Comparison of ENCODE assay signal across 26 cellular contexts in genomic region chr11:94722735-94723134, GRCh38. TPM values are rescaled to one million over a fixed set of nuclear protein-coding genes. Genes with fewer than 3 reads are reported as not detected.
A peak's percentile ranks its signal among the peaks of the same experiment; 100 is the strongest.
DNase-seq lines count a peak whose midpoint lies in the region; ATAC-seq, FAIRE-seq and TF ChIP-seq lines count a peak whose summit lies in the region.
"Had no signal": no experiment of that assay in that cellular context is flagged by ENCODE, and none has a peak within 500 bp of the region (broad histone marks: within the 10 kb centered on the region; RNA-seq: fewer than 3 reads in every experiment).

No MANE protein-coding gene starts in this region.

- H3K36me3 Mint-ChIP-seq in astrocyte (ENCODE audit: low read depth, unreplicated experiment) (no peaks in the 10 kb centered on the region), CD14-positive monocyte (no peaks in the 10 kb centered on the region), T-cell (no peaks in the 10 kb centered on the region)
- H3K36me3 Mint-ChIP-seq in activated CD4-positive, alpha-beta memory T cell treated with anti-CD3 and anti-CD28 coated beads, Interleukin-2, amount 10 ng/mL, durations not matched to agents 7 days and 5 days (ENCODE audit: low read depth): no peaks in the 10 kb centered on the region
- H3K36me3 Mint-ChIP-seq: CD4-positive, CD25-positive, alpha-beta regulatory T cell; CD8-positive, alpha-beta memory T cell had no signal

- H3K4me3 ChIP-seq in AG09309 (ENCODE audit: control insufficient read depth, low read depth, low read length): no peak overlapping the region
- no peak overlapping the region for H3K4me3 ChIP-seq in astrocyte (ENCODE audit: insufficient read depth, low read depth, low read length)
- H3K4me3 ChIP-seq: BLaER1 treated with 17β-estradiol and CSF1 and Interleukin-3, amounts not matched to agents 10 nM and 100 nM; GM23338 had no signal

- no peak for TF ChIP-seq CTCF in AG09309 (IDR thresholded peaks at IDR 0.05; ENCODE audit: control insufficient read depth, insufficient read depth, low read depth, low read length, missing control alignments)
- TF ChIP-seq CTCF in astrocyte (IDR thresholded peaks at IDR 0.05; ENCODE audit: insufficient read depth, low read depth, low read length): no peak
- TF ChIP-seq CTCF in foreskin keratinocyte (conservative IDR thresholded peaks at IDR 0.05): peak; percentile 27
- TF ChIP-seq CTCF in CD14-positive monocyte (IDR thresholded peaks at IDR 0.05): no peak

- H2AFZ ChIP-seq in astrocyte (ENCODE audit: low read depth, low read length): no peak overlapping the region
- H2AFZ ChIP-seq: GM23338 had no signal

- peak; percentile 27 for DNase-seq in AG09309 (ENCODE audit: low read depth)
- peak; percentile 43 for DNase-seq in HT1080 (ENCODE audit: low read depth)
- DNase-seq in astrocyte (ENCODE audit: low read depth): no peak
- no peak for DNase-seq in foreskin keratinocyte
- DNase-seq in SW 1271 (lab: John Stamatoyannopoulos, UW): no peak
- DNase-seq in CD14-positive monocyte (ENCODE audit: low spot score): no peak
- no peak for DNase-seq in T-cell
- no peak for DNase-seq in activated CD4-positive, alpha-beta memory T cell treated with anti-CD3 and anti-CD28 coated beads, Interleukin-2, amount 10 ng/mL, durations not matched to agents 7 days and 5 days
- DNase-seq: 8988T; CD4-positive, CD25-positive, alpha-beta regulatory T cell; CD8-positive, alpha-beta memory T cell; COR-L47; DMS 273 treated with DMSO at 0.1 percent for 48 hours; DMS53; DND-41; GDM1; HCEC 1CT; IMR-90 had no signal

- intact Hi-C loops in CD14-positive monocyte (cut with micrococcal nuclease): no loop called here

- H3K27ac Mint-ChIP-seq in astrocyte (ENCODE audit: unreplicated experiment) (no peak overlapping the region), CD14-positive monocyte (no peak overlapping the region), T-cell (no peak overlapping the region)
- no peak overlapping the region for H3K27ac Mint-ChIP-seq in activated CD4-positive, alpha-beta memory T cell treated with anti-CD3 and anti-CD28 coated beads, Interleukin-2, amount 10 ng/mL, durations not matched to agents 7 days and 5 days
- H3K27ac Mint-ChIP-seq: B cell; CD4-positive, CD25-positive, alpha-beta regulatory T cell; CD8-positive, alpha-beta memory T cell; GM23338 had no signal

- no peaks in the 10 kb centered on the region for H4K20me1 ChIP-seq in astrocyte (ENCODE audit: insufficient read depth, low read length)
- H4K20me1 ChIP-seq: BLaER1 treated with 17β-estradiol and CSF1 and Interleukin-3, amounts not matched to agents 10 nM and 100 nM had no signal

- no peak overlapping the region for H3K9ac ChIP-seq in astrocyte (ENCODE audit: low read length)
- H3K9ac ChIP-seq: BLaER1 treated with 17β-estradiol and CSF1 and Interleukin-3, amounts not matched to agents 10 nM and 100 nM had no signal

- H3K4me1 ChIP-seq in astrocyte (ENCODE audit: insufficient read depth, low read length): no peaks in the 10 kb centered on the region
- H3K4me1 ChIP-seq in foreskin keratinocyte: peaks cover 33% of the 10 kb centered on the region

- FAIRE-seq in astrocyte (lab: Jason Lieb, UNC): peak; percentile 26
- FAIRE-seq: GM12892, GM18507, H54, HTR-8/SVneo had no signal

- H3K36me3 ChIP-seq in astrocyte (ENCODE audit: insufficient read depth, low read length): no peaks in the 10 kb centered on the region
- H3K36me3 ChIP-seq: BLaER1 treated with 17β-estradiol and CSF1 and Interleukin-3, amounts not matched to agents 10 nM and 100 nM had no signal

- CTCF ChIA-PET in T-cell (lab: Charles Lee): no interaction called here
- CTCF ChIA-PET in activated CD4-positive, alpha-beta memory T cell treated with anti-CD3 and anti-CD28 coated beads, Interleukin-2, amount 10 ng/mL, durations not matched to agents 7 days and 5 days (lab: Charles Lee): no interaction called here

- H3K4me1 Mint-ChIP-seq in astrocyte (ENCODE audit: low read depth, unreplicated experiment) (no peaks in the 10 kb centered on the region), CD14-positive monocyte (peaks cover 24% of the 10 kb centered on the region), T-cell (no peaks in the 10 kb centered on the region)
- no peaks in the 10 kb centered on the region for H3K4me1 Mint-ChIP-seq in activated CD4-positive, alpha-beta memory T cell treated with anti-CD3 and anti-CD28 coated beads, Interleukin-2, amount 10 ng/mL, durations not matched to agents 7 days and 5 days
- H3K4me1 Mint-ChIP-seq: B cell; CD4-positive, CD25-positive, alpha-beta regulatory T cell; CD8-positive, alpha-beta memory T cell had no signal

- H3K4me3 Mint-ChIP-seq in astrocyte (ENCODE audit: unreplicated experiment) (no peak overlapping the region), CD14-positive monocyte (no peak overlapping the region), T-cell (no peak overlapping the region)
- no peak overlapping the region for H3K4me3 Mint-ChIP-seq in activated CD4-positive, alpha-beta memory T cell treated with anti-CD3 and anti-CD28 coated beads, Interleukin-2, amount 10 ng/mL, durations not matched to agents 7 days and 5 days
- H3K4me3 Mint-ChIP-seq: B cell; CD4-positive, CD25-positive, alpha-beta regulatory T cell; CD8-positive, alpha-beta memory T cell; GM23338 had no signal

- no peak overlapping the region for H3K4me2 ChIP-seq in astrocyte (ENCODE audit: low read length)
- H3K4me2 ChIP-seq: BLaER1 treated with 17β-estradiol and CSF1 and Interleukin-3, amounts not matched to agents 10 nM and 100 nM; GM23338 had no signal

- POLR2A ChIA-PET in T-cell (lab: Charles Lee): no interaction called here
- POLR2A ChIA-PET in activated CD4-positive, alpha-beta memory T cell treated with anti-CD3 and anti-CD28 coated beads, Interleukin-2, amount 10 ng/mL, durations not matched to agents 7 days and 5 days (lab: Charles Lee): no interaction called here

- no peaks in the 10 kb centered on the region for H3K9me3 ChIP-seq in astrocyte (ENCODE audit: insufficient read depth, low read depth, low read length)
- H3K9me3 ChIP-seq: BLaER1 treated with 17β-estradiol and CSF1 and Interleukin-3, amounts not matched to agents 10 nM and 100 nM had no signal

- ATAC-seq in foreskin keratinocyte (no peak), T-cell (replicated peaks in 1 of 4) (no peak)
- ATAC-seq: GM23338 had no signal

- H3K79me2 ChIP-seq in astrocyte (ENCODE audit: insufficient read depth, low read length): no peaks in the 10 kb centered on the region

- no peaks in the 10 kb centered on the region for H3K27me3 ChIP-seq in astrocyte (ENCODE audit: insufficient read depth, low read length)
- H3K27me3 ChIP-seq in foreskin keratinocyte: no peaks in the 10 kb centered on the region
- H3K27me3 ChIP-seq: BLaER1 treated with 17β-estradiol and CSF1 and Interleukin-3, amounts not matched to agents 10 nM and 100 nM had no signal

- H3K27ac ChIP-seq in astrocyte (ENCODE audit: low read depth, low read length): no peak overlapping the region
- no peak overlapping the region for H3K27ac ChIP-seq in foreskin keratinocyte
- H3K27ac ChIP-seq: BLaER1 treated with 17β-estradiol and CSF1 and Interleukin-3, amounts not matched to agents 10 nM and 100 nM; HL-60 had no signal

- H3K9me3 Mint-ChIP-seq in astrocyte (ENCODE audit: unreplicated experiment): no peaks in the 10 kb centered on the region
- H3K9me3 Mint-ChIP-seq in CD14-positive monocyte: peaks cover 0 to 4% (median 0%) of the 10 kb centered on the region in 7 donors
- no peaks in the 10 kb centered on the region for H3K9me3 Mint-ChIP-seq in T-cell
- no peaks in the 10 kb centered on the region for H3K9me3 Mint-ChIP-seq in activated CD4-positive, alpha-beta memory T cell treated with anti-CD3 and anti-CD28 coated beads, Interleukin-2, amount 10 ng/mL, durations not matched to agents 7 days and 5 days

- H3K27me3 Mint-ChIP-seq in astrocyte (ENCODE audit: low read depth, unreplicated experiment) (peaks cover 1% of the 10 kb centered on the region), CD14-positive monocyte (ENCODE audit: low read depth in 3 of 3) (peaks cover 2 to 7% (median 3%) of the 10 kb centered on the region in 3 donors), T-cell (peaks cover 12 to 20% of the 10 kb centered on the region in 2 donors)
- peaks cover 24% of the 10 kb centered on the region for H3K27me3 Mint-ChIP-seq in activated CD4-positive, alpha-beta memory T cell treated with anti-CD3 and anti-CD28 coated beads, Interleukin-2, amount 10 ng/mL, durations not matched to agents 7 days and 5 days

RNA-seq across cellular contexts. Expression of gene AMOTL1, which starts 45.4 kb away (rescaled TPM):
- 28.6 and 30.7 TPM in 2 replicates for total RNA-seq in HT1080 (2014; rRNA removed; shearing (Covaris generic))
- 19.5 and 23.6 TPM in 2 replicates for polyA plus RNA-seq in HT1080 (2015; cell fraction: cytosol; rRNA removed)
- polyA plus RNA-seq in HT1080 (2015; cell fraction: nucleus; rRNA removed): 47.1 and 48.9 TPM in 2 replicates
- total RNA-seq in astrocyte: 46.1 and 47.8 TPM in 2 replicates
- total RNA-seq in foreskin keratinocyte: 158 and 182 TPM in 2 replicates
- 25.6 and 26.8 TPM in 2 replicates for polyA plus RNA-seq in foreskin keratinocyte
- under 1 TPM; 0.46 to 0.66 TPM for polyA plus RNA-seq in CD14-positive monocyte
- 1 to 10 TPM in 1 of 5 donors, under 1 TPM in 4; 0.07 to 1.2 (median 0.35) TPM for total RNA-seq in T-cell
- 1 to 10 TPM; 4.0 to 4.3 TPM for total RNA-seq in activated CD4-positive, alpha-beta memory T cell treated with anti-CD3 and anti-CD28 coated beads, Interleukin-2, amount 10 ng/mL, durations not matched to agents 7 days and 5 days

Comparison
In these comparisons a context has a peak if more than half of its experiments do, and no peak if none do; other contexts are left out.
1. DNase-seq: peak in AG09309 (single experiment) and HT1080 (single experiment); none in astrocyte (single experiment), foreskin keratinocyte (0 of 2), SW 1271 (0 of 2), CD14-positive monocyte (single experiment), T-cell (0 of 34) and activated CD4-positive, alpha-beta memory T cell treated with anti-CD3 and anti-CD28 coated beads, Interleukin-2, amount 10 ng/mL, durations not matched to agents 7 days and 5 days (single experiment).